In genomic region chr1:11719313-11720032, GRCh38 we compare ENCODE assay signal across 8 cellular contexts. TPM values are rescaled to one million over a fixed set of nuclear protein-coding genes. Genes with fewer than 3 reads are reported as not detected.
DNase-seq lines count a peak whose midpoint lies in the region; ATAC-seq lines count a peak whose summit lies in the region.

No MANE protein-coding gene starts in this region.

- H2AK5ac ChIP-seq in mesenchymal stem cell (ENCODE audit: low read length, severe bottlenecking), result no peak overlapping the region

- H2BK120ac ChIP-seq in mesenchymal stem cell (ENCODE audit: low read depth, low read length), result no peak overlapping the region

- no peak overlapping the region for H2BK15ac ChIP-seq in mesenchymal stem cell (ENCODE audit: low read depth, poor library complexity, severe bottlenecking)

- CTCF ChIA-PET in activated CD8-positive, alpha-beta T cell treated with anti-CD3 and anti-CD28 coated beads, Interleukin-2, amount 10 ng/mL, durations not matched to agents 7 days and 5 days (lab: Charles Lee), result interaction anchor here (0.6 to 5.0 kb wide), 32 partner anchors 10 to 707 kb away, joined by 3 to 78 read pairs (median 8); partner anchors contain the start of genes AGTRAP, DRAXIN, FBXO2 and FBXO44

- no peak overlapping the region for H3K4me2 ChIP-seq in mesenchymal stem cell (ENCODE audit: low read length, poor library complexity, severe bottlenecking)

- no peaks in the 10 kb centered on the region for H3K27me3 Mint-ChIP-seq in activated CD8-positive, alpha-beta T cell treated with anti-CD3 and anti-CD28 coated beads, Interleukin-2, amount 10 ng/mL, durations not matched to agents 7 days and 5 days (ENCODE audit: low read depth)

- peak overlapping the region; percentile 66 for H3K4me3 Mint-ChIP-seq in activated CD8-positive, alpha-beta T cell treated with anti-CD3 and anti-CD28 coated beads, Interleukin-2, amount 10 ng/mL, durations not matched to agents 7 days and 5 days

- no peaks in the 10 kb centered on the region for H3K36me3 ChIP-seq in mesenchymal stem cell (ENCODE audit: control insufficient read depth in 1 of 2, insufficient read depth in 2 of 2, low read depth in 1 of 2, low read length in 2 of 2)

- H3K27me3 ChIP-seq in mesenchymal stem cell (ENCODE audit: control insufficient read depth in 1 of 2, insufficient read depth in 1 of 2, low read length in 2 of 2), result peaks cover 44 to 70% of the 10 kb centered on the region in 2 experiments

- peak overlapping the region; percentile 50 for H3K9ac ChIP-seq in mesenchymal stem cell (ENCODE audit: low read length)

- peaks cover 10% of the 10 kb centered on the region for H3K36me3 Mint-ChIP-seq in activated CD8-positive, alpha-beta T cell treated with anti-CD3 and anti-CD28 coated beads, Interleukin-2, amount 10 ng/mL, durations not matched to agents 7 days and 5 days (ENCODE audit: low read depth)

- peaks cover 3% of the 10 kb centered on the region for H3K4me1 ChIP-seq in mesenchymal stem cell (ENCODE audit: control insufficient read depth, insufficient read depth, low read depth, low read length)

- no peak overlapping the region for H3K27ac ChIP-seq in mesenchymal stem cell (ENCODE audit: low read length, poor library complexity, severe bottlenecking)

- peak overlapping the region in 1 of 2 experiments; percentile 63 for H3K4me3 ChIP-seq in mesenchymal stem cell (ENCODE audit: insufficient read depth in 1 of 2, low read depth in 1 of 2, low read length in 2 of 2)

- H3K14ac ChIP-seq in mesenchymal stem cell (ENCODE audit: low read length in 2 of 2), result no peak overlapping the region

- POLR2A ChIA-PET in activated CD8-positive, alpha-beta T cell treated with anti-CD3 and anti-CD28 coated beads, Interleukin-2, amount 10 ng/mL, durations not matched to agents 7 days and 5 days (lab: Charles Lee), result interaction anchor here (0.6 to 3.5 kb wide), 18 partner anchors 10 to 659 kb away, joined by 3 to 28 read pairs (median 5); partner anchors contain the start of genes AGTRAP, FBXO2 and FBXO6

- H3K9me3 ChIP-seq in mesenchymal stem cell (ENCODE audit: control insufficient read depth, low read length), result no peaks in the 10 kb centered on the region

- no peak overlapping the region for H4K8ac ChIP-seq in mesenchymal stem cell (ENCODE audit: low read length)

- peak overlapping the region; percentile 96 for H3K27ac Mint-ChIP-seq in activated CD8-positive, alpha-beta T cell treated with anti-CD3 and anti-CD28 coated beads, Interleukin-2, amount 10 ng/mL, durations not matched to agents 7 days and 5 days

- peak overlapping the region in 1 of 2 experiments; percentile 26 for H3K23ac ChIP-seq in mesenchymal stem cell (ENCODE audit: low read length in 2 of 2)

- ATAC-seq in HG02870 (IDR thresholded peaks at IDR 0.05; ENCODE audit: unreplicated experiment), result peak; percentile 48
- ATAC-seq in activated CD8-positive, alpha-beta T cell treated with anti-CD3 and anti-CD28 coated beads, Interleukin-2, amount 10 ng/mL, durations not matched to agents 7 days and 5 days, result peak; percentile 95

- no peak overlapping the region for H2BK12ac ChIP-seq in mesenchymal stem cell (ENCODE audit: low read length in 2 of 2)

- no peak overlapping the region for H2AFZ ChIP-seq in mesenchymal stem cell (ENCODE audit: low read depth, low read length)

- H3K4me1 Mint-ChIP-seq in activated CD8-positive, alpha-beta T cell treated with anti-CD3 and anti-CD28 coated beads, Interleukin-2, amount 10 ng/mL, durations not matched to agents 7 days and 5 days (ENCODE audit: low read depth), result peaks cover 30% of the 10 kb centered on the region

- no peak overlapping the region for H4K91ac ChIP-seq in mesenchymal stem cell (ENCODE audit: low read length)

- no peak overlapping the region for H3K18ac ChIP-seq in mesenchymal stem cell (ENCODE audit: low read depth in 1 of 2, low read length in 2 of 2)

- H3K9me3 Mint-ChIP-seq in activated CD8-positive, alpha-beta T cell treated with anti-CD3 and anti-CD28 coated beads, Interleukin-2, amount 10 ng/mL, durations not matched to agents 7 days and 5 days (ENCODE audit: insufficient read depth), result no peaks in the 10 kb centered on the region

- 53% methylated on average over 42 of the region's 44 CpGs for WGBS in mesenchymal stem cell

- H2BK5ac ChIP-seq in mesenchymal stem cell (ENCODE audit: low read depth, low read length, poor library complexity, severe bottlenecking), result no peak overlapping the region

- H3K4ac ChIP-seq in mesenchymal stem cell (ENCODE audit: low read depth in 1 of 2, low read length in 2 of 2), result no peak overlapping the region

- H3K79me1 ChIP-seq in mesenchymal stem cell (replicated peaks; ENCODE audit: low read length, poor library complexity, severe bottlenecking), result no peaks in the 10 kb centered on the region

- peak; percentile 79 for DNase-seq in DMS153 treated with DMSO at 0.1 percent for 48 hours (lab: John Stamatoyannopoulos, UW; ENCODE audit: unreplicated experiment)
- DNase-seq in NCI-H82 (lab: John Stamatoyannopoulos, UW), result peak; percentile 85
- peak; percentile 91 for DNase-seq in activated CD8-positive, alpha-beta T cell treated with anti-CD3 and anti-CD28 coated beads, Interleukin-2, amount 10 ng/mL, durations not matched to agents 7 days and 5 days
- DNase-seq in ecto neural progenitor cell (ENCODE audit: low spot score), result peak; percentile 75
- DNase-seq in mesenchymal stem cell, result peak; percentile 56
- DNase-seq in stimulated activated CD8-positive, alpha-beta memory T cell treated with anti-CD3 and anti-CD28 coated beads, Interleukin-12 subunit alpha, Interleukin-12 subunit beta, amount 100 ng/mL, for 24 hours (ENCODE audit: extremely low read depth), result peak; percentile 61
- no peak for DNase-seq in GOT3 (lab: John Stamatoyannopoulos, UW)

RNA-seq across cellular contexts. Expression of gene AGTRAP, which starts 16.5 kb away (rescaled TPM):
- total RNA-seq in activated CD8-positive, alpha-beta T cell treated with anti-CD3 and anti-CD28 coated beads, Interleukin-2, amount 10 ng/mL, durations not matched to agents 7 days and 5 days, result 10 to 100 TPM; 82.5 to 84.2 TPM
- polyA plus RNA-seq in mesenchymal stem cell (2013, experiment 1 of 2), result 45.8 TPM
- polyA plus RNA-seq in mesenchymal stem cell (2013, experiment 2 of 2), result 47.1 TPM

RNA-seq across cellular contexts. Expression of gene DRAXIN, which starts 28.0 kb away (rescaled TPM):
- total RNA-seq in activated CD8-positive, alpha-beta T cell treated with anti-CD3 and anti-CD28 coated beads, Interleukin-2, amount 10 ng/mL, durations not matched to agents 7 days and 5 days, result 1 to 10 TPM; 7.1 to 7.7 TPM
- polyA plus RNA-seq in mesenchymal stem cell (2013, experiment 1 of 2), result not detected
- polyA plus RNA-seq in mesenchymal stem cell (2013, experiment 2 of 2), result under 0.01 TPM

RNA-seq across cellular contexts. Expression of gene MAD2L2, which starts 38.5 kb away (rescaled TPM):
- 100 to 1,000 TPM; 127 to 129 TPM for total RNA-seq in activated CD8-positive, alpha-beta T cell treated with anti-CD3 and anti-CD28 coated beads, Interleukin-2, amount 10 ng/mL, durations not matched to agents 7 days and 5 days
- 25.7 TPM for polyA plus RNA-seq in mesenchymal stem cell (2013, experiment 1 of 2)
- 26.3 TPM for polyA plus RNA-seq in mesenchymal stem cell (2013, experiment 2 of 2)

RNA-seq across cellular contexts. Expression of gene C1orf167, which starts 42.5 kb away (rescaled TPM):
- total RNA-seq in activated CD8-positive, alpha-beta T cell treated with anti-CD3 and anti-CD28 coated beads, Interleukin-2, amount 10 ng/mL, durations not matched to agents 7 days and 5 days, result not detected
- 0.36 TPM for polyA plus RNA-seq in mesenchymal stem cell (2013, experiment 1 of 2)
- polyA plus RNA-seq in mesenchymal stem cell (2013, experiment 2 of 2), result 0.19 TPM

RNA-seq across cellular contexts. Expression of gene FBXO6, which starts 55.5 kb away (rescaled TPM):
- 10 to 100 TPM; 61.6 to 62.2 TPM for total RNA-seq in activated CD8-positive, alpha-beta T cell treated with anti-CD3 and anti-CD28 coated beads, Interleukin-2, amount 10 ng/mL, durations not matched to agents 7 days and 5 days
- 6.2 TPM for polyA plus RNA-seq in mesenchymal stem cell (2013, experiment 1 of 2)
- polyA plus RNA-seq in mesenchymal stem cell (2013, experiment 2 of 2), result 6.3 TPM
